ENCODE assay signal across 8 cellular contexts in genomic region chr7:80699030-80699638, GRCh38.
A peak's percentile ranks its signal among the peaks of the same experiment; 100 is the strongest.
DNase-seq lines count a peak whose midpoint lies in the region; ATAC-seq and TF ChIP-seq lines count a peak whose summit lies in the region.

No MANE protein-coding gene starts in this region.

- no peak overlapping the region for H3K27ac ChIP-seq in dorsolateral prefrontal cortex

- peak; percentile 58 to 98 (median 86) for TF ChIP-seq CTCF in dorsolateral prefrontal cortex (IDR thresholded peaks at IDR 0.05 in 54 of 56, conservative IDR thresholded peaks at IDR 0.05 in 2 of 56; ENCODE audit: low read depth in 1 of 56, partially characterized antibody in 56 of 56)

- no peaks in the 10 kb centered on the region for H3K4me1 ChIP-seq in NT2/D1 (ENCODE audit: insufficient read depth, insufficient read length)

- H3K27me3 ChIP-seq in NT2/D1 (ENCODE audit: insufficient read depth, insufficient read length): no peaks in the 10 kb centered on the region
- peaks cover 0 to 2% (median 0%) of the 10 kb centered on the region in 45 donors for H3K27me3 ChIP-seq in dorsolateral prefrontal cortex

- DNase-seq in Caki2 (ENCODE audit: low read depth) (peak; percentile 45), HT1080 (ENCODE audit: low read depth) (peak; percentile 50), NT2/D1 (ENCODE audit: low read depth, low spot score) (peak; percentile 33), dorsolateral prefrontal cortex (no peak), myocyte (ENCODE audit: low read depth) (peak; percentile 81)
- DNase-seq in activated T-cell treated with anti-CD3 and anti-CD28 coated beads, Interleukin-2, amount 50 U/mL, for 1 hour: no peak
- no peak for DNase-seq in activated naive CD4-positive, alpha-beta T cell treated with anti-CD3 and anti-CD28 coated beads, Interleukin-2, amount 50 U/mL, for 16 hours

- H3K36me3 ChIP-seq in NT2/D1 (ENCODE audit: insufficient read depth, insufficient read length, low read length): no peaks in the 10 kb centered on the region

- in situ Hi-C loops in Caki2 (cut with HindIII; ENCODE audit: low pct_unique_long_range_greater_than_20kb, low sequenced_read_pairs): no loop called here

- no peaks in the 10 kb centered on the region; the same call in 1 of the 2 replicates for H3K9me3 ChIP-seq in NT2/D1 (ENCODE audit: insufficient read depth, low read length)

- intact Hi-C loops in dorsolateral prefrontal cortex (cut with DNase I): loop anchor here in 1 of 2 donors (5.0 kb wide), 2 partner anchors 758 to 773 kb away; no protein-coding TSS in a partner anchor

- H3K9ac ChIP-seq in NT2/D1 (ENCODE audit: insufficient read length, low read depth): no peak overlapping the region

- peak; percentile 69 for ATAC-seq in GM19463 (IDR thresholded peaks at IDR 0.05; ENCODE audit: unreplicated experiment)

- H3K4me3 ChIP-seq in NT2/D1 (ENCODE audit: insufficient read length, low read depth): no peak overlapping the region
- H3K4me3 ChIP-seq in dorsolateral prefrontal cortex: no peak overlapping the region

Comparison
In these comparisons a context has a peak if more than half of its experiments do, and no peak if none do; other contexts are left out.
1. DNase-seq: peak in Caki2 (single experiment), HT1080 (single experiment), NT2/D1 (single experiment) and myocyte (single experiment); none in dorsolateral prefrontal cortex (0 of 10), activated T-cell treated with anti-CD3 and anti-CD28 coated beads, Interleukin-2, amount 50 U/mL, for 1 hour (single experiment) and activated naive CD4-positive, alpha-beta T cell treated with anti-CD3 and anti-CD28 coated beads, Interleukin-2, amount 50 U/mL, for 16 hours (single experiment).